In genomic region chr2:20584637-20585321, GRCh38 we compare ENCODE assay signal across 9 cellular contexts.
A peak's percentile ranks its signal among the peaks of the same experiment; 100 is the strongest.
DNase-seq lines count a peak whose midpoint lies in the region; ATAC-seq and TF ChIP-seq lines count a peak whose summit lies in the region.
"Had no signal": no experiment of that assay in that cellular context is flagged by ENCODE, and none has a peak within 500 bp of the region (broad histone marks: within the 10 kb centered on the region; RNA-seq: fewer than 3 reads in every experiment).

No MANE protein-coding gene starts in this region.

- ATAC-seq in GM21723 (IDR thresholded peaks at IDR 0.05; ENCODE audit: unreplicated experiment) (no peak), GM21825 (IDR thresholded peaks at IDR 0.05; ENCODE audit: unreplicated experiment) (no peak), GM18519 (IDR thresholded peaks at IDR 0.05; ENCODE audit: low FRiP score, unreplicated experiment) (no peak)

- H3K4me3 Mint-ChIP-seq in chondrocyte (ENCODE audit: unreplicated experiment): no peak overlapping the region
- H3K4me3 Mint-ChIP-seq: central memory CD8-positive, alpha-beta T cell had no signal

- no peaks in the 10 kb centered on the region for H3K36me3 Mint-ChIP-seq in chondrocyte (ENCODE audit: low read depth)

- peak overlapping the region; percentile 83 for H3K27ac ChIP-seq in HUES48 (ENCODE audit: low read depth, low read length)
- H3K27ac ChIP-seq in testis: peak overlapping the region; percentile 57 to 80

- H3K27ac Mint-ChIP-seq in chondrocyte (ENCODE audit: unreplicated experiment): peak overlapping the region; percentile 87

- H3K27me3 ChIP-seq in HUES48 (ENCODE audit: control insufficient read depth, insufficient read depth, low read length) (no peaks in the 10 kb centered on the region), testis (no peaks in the 10 kb centered on the region)

- intact Hi-C loops in testis (cut with DNase I; ENCODE audit: low total_unique reads): no loop called here

- no peaks in the 10 kb centered on the region for H3K9me3 ChIP-seq in HUES48 (ENCODE audit: control insufficient read depth, insufficient read depth, low read length)
- H3K9me3 ChIP-seq in testis: no peaks in the 10 kb centered on the region

- H3K4me1 Mint-ChIP-seq in chondrocyte (ENCODE audit: low read depth): peaks cover 59% of the 10 kb centered on the region

- TF ChIP-seq CTCF in chondrocyte (IDR thresholded peaks at IDR 0.05) (no peak), testis (IDR thresholded peaks at IDR 0.05) (no peak)

- H3K36me3 ChIP-seq in HUES48 (ENCODE audit: control insufficient read depth, insufficient read depth, low read length) (no peaks in the 10 kb centered on the region), testis (ENCODE audit: low read depth, missing control alignments) (no peaks in the 10 kb centered on the region)

- H3K4me3 ChIP-seq in HUES48 (ENCODE audit: low read depth, low read length): peak overlapping the region; percentile 20; the same call in 1 of the 2 replicates
- no peak overlapping the region for H3K4me3 ChIP-seq in testis

- H3K4me1 ChIP-seq in HUES48 (ENCODE audit: control insufficient read depth, insufficient read depth, low read length) (peaks cover 16% of the 10 kb centered on the region), testis (peaks cover 50% of the 10 kb centered on the region)

- DNase-seq in chondrocyte (ENCODE audit: low spot score) (peak; percentile 55), left kidney (ENCODE audit: low read depth, low spot score) (peak; percentile 98), testis (peak; percentile 52), GF-D8 (lab: John Stamatoyannopoulos, UW) (no peak)

- no peak for TF ChIP-seq POLR2A in testis (IDR thresholded peaks at IDR 0.05)

- no peaks in the 10 kb centered on the region for H3K9me3 Mint-ChIP-seq in chondrocyte (ENCODE audit: low read depth)
- H3K9me3 Mint-ChIP-seq: central memory CD8-positive, alpha-beta T cell had no signal

- H3K9ac ChIP-seq in HUES48 (ENCODE audit: low read depth, low read length): peak overlapping the region; percentile 17; the same call in 1 of the 2 replicates

- no peaks in the 10 kb centered on the region for H3K27me3 Mint-ChIP-seq in chondrocyte (ENCODE audit: low read depth)

- WGBS in testis, 2 donors: 51 to 52% methylated on average over 8 to 9 of the region's 9 CpGs
